31 cellular contexts compared by ENCODE assay signal in the genomic region with DNA sequence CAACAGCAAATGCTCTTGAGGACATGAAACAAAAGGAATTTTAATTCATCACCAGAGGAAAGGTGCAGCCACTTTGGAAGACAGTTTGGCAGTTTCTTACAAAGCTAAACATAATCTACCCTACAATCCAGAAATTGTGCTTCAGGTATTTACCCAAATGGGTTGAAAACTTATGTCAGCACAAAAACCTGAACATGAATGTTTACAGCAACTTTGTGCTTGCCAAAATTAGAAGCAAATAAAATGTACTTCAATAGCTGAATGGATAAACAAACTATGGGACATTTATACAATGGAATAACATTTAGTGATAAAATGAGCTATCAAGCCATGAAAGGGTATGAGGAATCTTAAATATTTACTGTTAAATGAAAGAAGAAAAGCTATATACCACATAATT. TPM values are rescaled to one million over a fixed set of nuclear protein-coding genes. Genes with fewer than 3 reads are reported as not detected.
"Had no signal": no experiment of that assay in that cellular context is flagged by ENCODE, and none has a peak within 500 bp of the region (broad histone marks: within the 10 kb centered on the region; RNA-seq: fewer than 3 reads in every experiment).

No MANE protein-coding gene starts in this region.

- H3K27me3 ChIP-seq: adrenal gland, ascending aorta, brain microvascular endothelial cell, breast epithelium had no signal

- H3K9me3 ChIP-seq: adrenal gland, body of pancreas, breast epithelium had no signal

- DNase-seq: activated effector memory CD4-positive, alpha-beta T cell treated with anti-CD3 and anti-CD28 coated beads, Interleukin-2, amount 50 U/mL, for 16 hours; activated effector memory CD4-positive, alpha-beta T cell treated with Interleukin-2 at 50 U/mL for 16 hours; activated gamma-delta T cell; activated gamma-delta T cell treated with Interleukin-2 at 50 U/mL for 16 hours; activated naive CD4-positive, alpha-beta T cell; activated naive CD4-positive, alpha-beta T cell treated with anti-CD3 and anti-CD28 coated beads for 36 hours; activated naive CD4-positive, alpha-beta T cell treated with anti-CD3 and anti-CD28 coated beads, Interleukin-2, amount 10 ng/mL, durations not matched to agents 7 days and 5 days; activated naive CD4-positive, alpha-beta T cell treated with anti-CD3 and anti-CD28 coated beads, Interleukin-2, amount 50 U/mL, for 16 hours; activated naive CD4-positive, alpha-beta T cell treated with Interleukin-2 at 50 U/mL for 16 hours; activated naive CD8-positive, alpha-beta T cell treated with anti-CD3 and anti-CD28 coated beads for 36 hours; activated naive CD8-positive, alpha-beta T cell treated with anti-CD3 and anti-CD28 coated beads, Interleukin-2, amount 10 ng/mL, durations not matched to agents 7 days and 5 days; activated naive CD8-positive, alpha-beta T cell treated with anti-CD3 and anti-CD28 coated beads, Interleukin-2, amount 50 U/mL, for 24 hours; activated T-cell treated with anti-CD3 and anti-CD28 coated beads, Interleukin-2, amount 50 U/mL, for 1 hour; activated T-cell treated with anti-CD3 and anti-CD28 coated beads, Interleukin-2, amount 50 U/mL, for 24 hours; activated T-cell treated with anti-CD3 and anti-CD28 coated beads, Interleukin-2, amount 50 U/mL, for 4 hours; activated T-cell treated with anti-CD3 and anti-CD28 coated beads, Interleukin-2, amount 50 U/mL, for 48 hours; activated T-cell treated with anti-CD3 and anti-CD28 coated beads, Interleukin-2, amount 50 U/mL, for 72 hours; adrenal gland; amniotic stem cell; amygdala; anterior cingulate cortex; aorta; body of pancreas; brain microvascular endothelial cell; central memory CD4-positive, alpha-beta T cell; cerebellar nuclear complex had no signal

- H3K36me3 ChIP-seq: adrenal gland, ascending aorta, brain microvascular endothelial cell, breast epithelium, cardiac muscle cell had no signal

- H3K4me3 ChIP-seq: adrenal gland, ascending aorta, body of pancreas, breast epithelium, cardiac muscle cell had no signal

- H3K4me1 ChIP-seq: adrenal gland, ascending aorta, body of pancreas, breast epithelium had no signal

- H3K27ac ChIP-seq: adrenal gland, ascending aorta, body of pancreas, brain microvascular endothelial cell, breast epithelium, cardiac muscle cell had no signal

RNA-seq across cellular contexts. Expression of a gene that starts 6.9 kb away (rescaled TPM):
- total RNA-seq: activated naive CD8-positive, alpha-beta T cell treated with anti-CD3 and anti-CD28 coated beads, Interleukin-2, amount 10 ng/mL, durations not matched to agents 7 days and 5 days; activated T-helper 1 cell treated with anti-CD3 and anti-CD28 coated beads, Interleukin-12 subunit alpha, Interleukin-12 subunit beta, Interleukin-2, Interleukin-4 antibody, amounts not matched to agents 30 ng/mL and 10 ng/mL and 1 ng/mL, durations not matched to agents 14 hours and 24 hours and 36 hours; activated T-helper 2 cell treated with anti-CD3 and anti-CD28 coated beads, Interferon-gamma antibody, Interleukin-2, Interleukin-4, amounts not matched to agents 10 μg/mL and 5 μg/mL and 100 μg/mL, durations not matched to agents 14 hours and 24 hours and 36 hours had no signal
